ENCODE assay signal across 21 cellular contexts in genomic region chr7:134946260-134946659, GRCh38. TPM values are rescaled to one million over a fixed set of nuclear protein-coding genes. Genes with fewer than 3 reads are reported as not detected.
DNase-seq lines count a peak whose midpoint lies in the region; TF ChIP-seq lines count a peak whose summit lies in the region.
"Had no signal": no experiment of that assay in that cellular context is flagged by ENCODE, and none has a peak within 500 bp of the region (broad histone marks: within the 10 kb centered on the region; RNA-seq: fewer than 3 reads in every experiment).

No MANE protein-coding gene starts in this region.

- no peak for TF ChIP-seq CTCF in ascending aorta (IDR thresholded peaks at IDR 0.05)

- H3K27ac ChIP-seq in BLaER1 treated with 17β-estradiol and CSF1 and Interleukin-3, amounts not matched to agents 10 nM and 100 nM, result peak overlapping the region in 10 of 11 experiments; percentile 47 to 77 (median 62); a peak in 19 of 22 replicates
- H3K27ac ChIP-seq in ascending aorta, result peak overlapping the region; percentile 32 to 33
- H3K27ac ChIP-seq: C4-2B, lower lobe of right lung, SJCRH30 had no signal

- peak overlapping the region in 10 of 11 experiments; percentile 24 to 75 (median 52); a peak in 17 of 22 replicates for H3K4me2 ChIP-seq in BLaER1 treated with 17β-estradiol and CSF1 and Interleukin-3, amounts not matched to agents 10 nM and 100 nM

- no peaks in the 10 kb centered on the region for H4K20me1 ChIP-seq in BLaER1 treated with 17β-estradiol and CSF1 and Interleukin-3, amounts not matched to agents 10 nM and 100 nM

- H3K4me3 ChIP-seq in BLaER1 treated with 17β-estradiol and CSF1 and Interleukin-3, amounts not matched to agents 10 nM and 100 nM, result no peak overlapping the region; a peak in 1 of 20 replicates
- no peak overlapping the region for H3K4me3 ChIP-seq in ascending aorta
- H3K4me3 ChIP-seq: esophagus squamous epithelium, lower lobe of right lung, SJCRH30 had no signal

- no peaks in the 10 kb centered on the region for H3K9me3 ChIP-seq in BLaER1 treated with 17β-estradiol and CSF1 and Interleukin-3, amounts not matched to agents 10 nM and 100 nM (replicated peaks in 1 of 11)
- no peaks in the 10 kb centered on the region for H3K9me3 ChIP-seq in ascending aorta
- H3K9me3 ChIP-seq: esophagus squamous epithelium, lower lobe of right lung, SJCRH30 had no signal

- in situ Hi-C loops in G401 (cut with HindIII; ENCODE audit: low sequenced_read_pairs), result no loop called here

- peak; percentile 29 for DNase-seq in GM03348 (ENCODE audit: low spot score)
- DNase-seq in ascending aorta (ENCODE audit: low spot score in 2 of 2), result no peak
- DNase-seq in foreskin melanocyte, result peak; percentile 20
- DNase-seq in H4 (ENCODE audit: low spot score), result no peak
- no peak for DNase-seq in hippocampal formation (lab: John Stamatoyannopoulos, UW)
- DNase-seq in stimulated activated CD8-positive, alpha-beta memory T cell treated with anti-CD3 and anti-CD28 coated beads, Interleukin-4, amount 100 ng/mL, for 48 hours, result no peak
- DNase-seq in G401 (ENCODE audit: low spot score), result no peak
- DNase-seq: activated CD4-positive, alpha-beta T cell treated with anti-CD3 and anti-CD28 coated beads, Interleukin-2, amount 50 U/mL, for 4 hours; cortex of kidney; EL; esophagus squamous epithelium; HCEC 1CT; lower lobe of right lung; NCI-H2081; NCI-H524 treated with DMSO at 0.1 percent for 48 hours; nephron progenitor cell; OCI-M1; SJCRH30; T1000 had no signal

- intact Hi-C loops in ascending aorta (cut with DNase I), result no loop called here

- H3K27me3 ChIP-seq in BLaER1 treated with 17β-estradiol and CSF1 and Interleukin-3, amounts not matched to agents 10 nM and 100 nM, result no peaks in the 10 kb centered on the region
- no peaks in the 10 kb centered on the region for H3K27me3 ChIP-seq in ascending aorta
- H3K27me3 ChIP-seq: esophagus squamous epithelium, SJCRH30 had no signal

- H3K36me3 ChIP-seq in BLaER1 treated with 17β-estradiol and CSF1 and Interleukin-3, amounts not matched to agents 10 nM and 100 nM, result peaks cover 25 to 90% (median 62%) of the 10 kb centered on the region in 11 experiments
- peaks cover 67 to 83% of the 10 kb centered on the region in 2 donors for H3K36me3 ChIP-seq in ascending aorta

- H3K9ac ChIP-seq in BLaER1 treated with 17β-estradiol and CSF1 and Interleukin-3, amounts not matched to agents 10 nM and 100 nM, result peak overlapping the region in 6 of 11 experiments; percentile 26 to 55 (median 36); a peak in 9 of 22 replicates

- peaks cover 19 to 48% (median 26%) of the 10 kb centered on the region in 10 experiments for H3K4me1 ChIP-seq in BLaER1 treated with 17β-estradiol and CSF1 and Interleukin-3, amounts not matched to agents 10 nM and 100 nM
- H3K4me1 ChIP-seq in ascending aorta, result peaks cover 0 to under 1% of the 10 kb centered on the region in 2 donors

RNA-seq across cellular contexts. Expression of gene AGBL3, which starts 40.0 kb away (rescaled TPM):
- 2.8 TPM for total RNA-seq in ascending aorta
- 1.2 TPM in 1 of 2 replicates, not detected in the other for total RNA-seq in H4 (2014; rRNA removed; shearing (Covaris generic))
- 0.25 and 0.27 TPM in 2 replicates for total RNA-seq in G401 (2014; rRNA removed; shearing (Covaris generic))

Comparison
In these comparisons a context has a peak if more than half of its experiments do, and no peak if none do; other contexts are left out.
1. DNase-seq: peak in GM03348 (single experiment) and foreskin melanocyte (single experiment); none in ascending aorta (0 of 2), H4 (single experiment), hippocampal formation (0 of 2), stimulated activated CD8-positive, alpha-beta memory T cell treated with anti-CD3 and anti-CD28 coated beads, Interleukin-4, amount 100 ng/mL, for 48 hours (single experiment) and G401 (single experiment).